In the genomic region with DNA sequence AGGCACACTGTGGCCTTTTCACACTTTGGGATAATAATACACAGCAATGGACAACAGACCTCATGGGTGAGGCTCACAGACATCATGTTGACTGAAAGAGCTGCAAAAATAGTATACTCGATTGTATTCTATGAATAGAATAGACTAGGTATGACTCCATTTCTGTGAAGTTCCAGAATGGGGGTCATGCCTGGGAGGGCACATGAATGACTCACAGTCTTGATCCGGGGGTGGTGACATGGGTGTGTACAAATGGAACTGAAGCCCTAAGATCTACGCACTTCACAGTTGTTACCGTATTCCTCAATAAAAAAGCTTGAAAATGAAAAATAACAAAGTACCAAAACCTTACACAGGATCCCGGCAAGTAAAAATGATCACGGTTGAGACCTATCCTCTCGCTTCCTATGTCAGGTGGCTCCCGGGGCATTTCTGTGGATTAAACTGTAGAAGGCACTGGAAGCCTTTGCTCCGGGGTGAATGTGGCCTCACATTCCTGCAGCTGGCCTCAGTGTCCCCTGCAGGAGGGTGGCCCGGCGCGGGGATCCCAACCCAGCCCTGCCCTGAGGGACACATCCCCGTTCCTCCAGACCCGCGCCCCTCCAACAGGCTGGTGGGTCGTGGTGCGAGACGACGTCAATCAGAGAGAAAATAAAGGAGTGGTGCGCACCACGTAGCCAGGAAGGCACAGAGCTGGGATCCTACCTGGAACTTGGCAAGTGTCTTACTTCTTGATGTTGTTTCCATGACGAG, we compare ENCODE assay signal across 19 cellular contexts.
"Had no signal": no experiment of that assay in that cellular context is flagged by ENCODE, and none has a peak within 500 bp of the region (broad histone marks: within the 10 kb centered on the region; RNA-seq: fewer than 3 reads in every experiment).

No MANE protein-coding gene starts in this region.

- H3K27ac Mint-ChIP-seq: dendritic cell treated with granulocyte-macrophage colony-stimulating factor and Interleukin-4, amounts not matched to agents 40 ng/mL and 50 ng/mL, for 4 days; progenitor cell of endocrine pancreas had no signal

- H3K4me3 Mint-ChIP-seq: dendritic cell treated with granulocyte-macrophage colony-stimulating factor and Interleukin-4, amounts not matched to agents 40 ng/mL and 50 ng/mL, for 4 days; naive thymus-derived CD8-positive, alpha-beta T cell had no signal

- H2AFZ ChIP-seq: hepatocyte had no signal

- H3K9me3 ChIP-seq: esophagus squamous epithelium, gastroesophageal sphincter, pancreas, stomach, thoracic aorta, transverse colon had no signal

- H3K36me3 ChIP-seq: esophagus squamous epithelium, gastroesophageal sphincter, pancreas, stomach, thoracic aorta, transverse colon had no signal

- H3K4me1 Mint-ChIP-seq: naive thymus-derived CD8-positive, alpha-beta T cell had no signal

- DNase-seq: cerebellar nuclear complex; esophagus squamous epithelium; foreskin fibroblast; kidney; naive thymus-derived CD8-positive, alpha-beta T cell; pancreas; stimulated activated CD4-positive, alpha-beta T cell treated with anti-CD3 and anti-CD28 coated beads, Interleukin-12 subunit alpha, Interleukin-12 subunit beta, amount 100 ng/mL, for 4 hours; stimulated activated naive CD4-positive, alpha-beta T cell; stomach; substantia nigra; transverse colon had no signal

- FAIRE-seq: colon, kidney, pancreas had no signal

- ATAC-seq: gastroesophageal sphincter; naive thymus-derived CD8-positive, alpha-beta T cell; sciatic nerve had no signal

- H3K36me3 Mint-ChIP-seq: naive thymus-derived CD8-positive, alpha-beta T cell had no signal

- H3K4me1 ChIP-seq: gastroesophageal sphincter, stomach, transverse colon had no signal

- H3K27ac ChIP-seq: esophagus squamous epithelium, gastroesophageal sphincter, hepatocyte, skin epidermis, stomach, thoracic aorta, transverse colon had no signal

- H3K9me3 Mint-ChIP-seq: dendritic cell treated with granulocyte-macrophage colony-stimulating factor and Interleukin-4, amounts not matched to agents 40 ng/mL and 50 ng/mL, for 4 days; naive thymus-derived CD8-positive, alpha-beta T cell had no signal

- H3K79me2 ChIP-seq: hepatocyte had no signal

- H3K27me3 ChIP-seq: esophagus squamous epithelium, gastroesophageal sphincter, hepatocyte, pancreas, stomach, transverse colon had no signal

- H3K4me3 ChIP-seq: esophagus squamous epithelium, gastroesophageal sphincter, hepatocyte, pancreas, skin epidermis, stomach, thoracic aorta, transverse colon had no signal

- H3K4me2 ChIP-seq: hepatocyte had no signal
